In genomic region chr18:79950440-79951341, GRCh38 we compare ENCODE assay signal across 8 cellular contexts. TPM values are rescaled to one million over a fixed set of nuclear protein-coding genes. Genes with fewer than 3 reads are reported as not detected.
DNase-seq lines count a peak whose midpoint lies in the region; ATAC-seq and TF ChIP-seq lines count a peak whose summit lies in the region.

No MANE protein-coding gene starts in this region.

- RAD21 ChIA-PET in HCT116 (lab: Charles Lee; ENCODE audit: low non-redundant PET in 1 of 2, low total read pairs in 2 of 2, uncharacterized antibody in 2 of 2, unreplicated experiment in 2 of 2) = no interaction called here

- TF ChIP-seq POLR2A in HCT116 (IDR thresholded peaks at IDR 0.05; ENCODE audit: borderline replicate concordance, extremely low read depth, insufficient read depth, insufficient read length) (no peak), lower leg skin (IDR thresholded peaks at IDR 0.05) (no peak)

- H3K27ac ChIP-seq in HCT116 (ENCODE audit: low read depth, low read length) (peak overlapping the region; percentile 61; the same call in 1 of the 2 replicates), thymus (ENCODE audit: low read depth) (peak overlapping the region; percentile 74)

- no peak overlapping the region for H2AFZ ChIP-seq in HCT116 (ENCODE audit: low read depth, low read length, poor library complexity, severe bottlenecking)

- H3K4me3 ChIP-seq in GM12864 (ENCODE audit: low read depth, low read length) (peak overlapping the region; percentile 73), HCT116 (replicated peaks in 1 of 2; ENCODE audit: low read depth in 1 of 2, low read length in 2 of 2) (peak overlapping the region; percentile 63 to 70), lower leg skin (ENCODE audit: low read depth, poor library complexity, severe bottlenecking) (peak overlapping the region; percentile 84), thymus (ENCODE audit: low read length) (peak overlapping the region; percentile 90)

- peak overlapping the region; percentile 79 for H3K4me2 ChIP-seq in HCT116 (ENCODE audit: low read length)

- H3K27me3 Mint-ChIP-seq in dendritic cell treated with granulocyte-macrophage colony-stimulating factor and Interleukin-4, amounts not matched to agents 40 ng/mL and 50 ng/mL, for 4 days = no peaks in the 10 kb centered on the region

- peak overlapping the region; percentile 90 for H3K27ac Mint-ChIP-seq in dendritic cell treated with granulocyte-macrophage colony-stimulating factor and Interleukin-4, amounts not matched to agents 40 ng/mL and 50 ng/mL, for 4 days

- no peak for TF ChIP-seq RAD21 in HCT116 (IDR thresholded peaks at IDR 0.05; ENCODE audit: low read depth)

- H3K4me1 ChIP-seq in HCT116 (ENCODE audit: control insufficient read depth in 1 of 2, insufficient read depth in 2 of 2, low read length in 2 of 2) = peaks cover 3 to 16% of the 10 kb centered on the region in 2 experiments; a peak in 2 of 4 replicates
- H3K4me1 ChIP-seq in thymus (ENCODE audit: control insufficient read depth, insufficient read depth, low read length) = peaks cover 15% of the 10 kb centered on the region

- intact Hi-C loops in HCT116 (cut with micrococcal nuclease) (no loop called here), lower leg skin (cut with DNase I; ENCODE audit: low total_unique reads) (loop anchor here (2.0 kb wide), 1 partner anchor 38 kb away; the partner anchor contains the start of gene TXNL4A)
- intact Hi-C loops in dendritic cell treated with granulocyte-macrophage colony-stimulating factor and Interleukin-4, amounts not matched to agents 40 ng/mL and 50 ng/mL, for 4 days (cut with micrococcal nuclease) = loop anchor here (1.0 to 10.0 kb wide), 5 partner anchors 16 to 271 kb away; partner anchors contain the start of genes CTDP1, KCNG2 and TXNL4A

- H3K9me2 ChIP-seq in HCT116 (ENCODE audit: insufficient read depth) = no peaks in the 10 kb centered on the region

- no peak for DNase-seq in GM12864 (ENCODE audit: low read depth)
- DNase-seq in HCT116 (ENCODE audit: low read depth, low spot score) = no peak
- peak; percentile 51 for DNase-seq in RKO (ENCODE audit: low spot score)
- DNase-seq in lower leg skin (ENCODE audit: low spot score in 2 of 2) = peak in 1 of 2 donors; percentile 91

- ATAC-seq in HCT116 (peak; percentile 44), GM21367 (IDR thresholded peaks at IDR 0.05; ENCODE audit: unreplicated experiment) (no peak), HG02623 (IDR thresholded peaks at IDR 0.05; ENCODE audit: unreplicated experiment) (no peak)

- BruUV-seq in HCT116 (replicated peaks; lab: Mats Ljungman, UMichigan) = no TSS peak

- H3K9ac ChIP-seq in HCT116 (ENCODE audit: low read length) = peak overlapping the region; percentile 81

- H3K9me3 ChIP-seq in HCT116 (ENCODE audit: control insufficient read depth in 1 of 2, insufficient read depth in 1 of 2, low read depth in 1 of 2, low read length in 2 of 2) (no peaks in the 10 kb centered on the region), thymus (ENCODE audit: control insufficient read depth) (no peaks in the 10 kb centered on the region)

- H3K27me3 ChIP-seq in HCT116 (ENCODE audit: insufficient read depth, low read length) (no peaks in the 10 kb centered on the region), thymus (ENCODE audit: control insufficient read depth, insufficient read depth) (peaks cover 12% of the 10 kb centered on the region)

- peaks cover 51% of the 10 kb centered on the region for H3K36me3 Mint-ChIP-seq in dendritic cell treated with granulocyte-macrophage colony-stimulating factor and Interleukin-4, amounts not matched to agents 40 ng/mL and 50 ng/mL, for 4 days (ENCODE audit: low read depth)

- POLR2A ChIA-PET in HCT116 (lab: Charles Lee) = interaction anchor here (1.0 to 1.8 kb wide), 2 partner anchors 10 to 14 kb away, joined by 3 to 7 read pairs; partner anchors contain the start of gene HSBP1L1

- H3K4me1 Mint-ChIP-seq in dendritic cell treated with granulocyte-macrophage colony-stimulating factor and Interleukin-4, amounts not matched to agents 40 ng/mL and 50 ng/mL, for 4 days (ENCODE audit: low read depth) = peaks cover 69% of the 10 kb centered on the region

- peaks cover 3% of the 10 kb centered on the region; the same call in 1 of the 2 replicates for H4K20me1 ChIP-seq in HCT116 (ENCODE audit: insufficient read depth)

- TF ChIP-seq CTCF in GM12864 (IDR thresholded peaks at IDR 0.05; ENCODE audit: low read depth, low read length, missing control alignments) = no peak
- TF ChIP-seq CTCF in HCT116 (IDR thresholded peaks at IDR 0.05 in 2 of 3, conservative IDR thresholded peaks at IDR 0.05 in 1 of 3; ENCODE audit: borderline replicate concordance in 1 of 3, insufficient read depth in 1 of 3, low read depth in 2 of 3, low read length in 2 of 3) = no peak
- TF ChIP-seq CTCF in lower leg skin (IDR thresholded peaks at IDR 0.05) = no peak

- 7 to 10% methylated on average over 22 to 27 of the region's 82 CpGs for WGBS in lower leg skin, 2 donors
- 6% methylated on average over 82 of the region's 82 CpGs for WGBS in thymus

- peak overlapping the region; percentile 91 for H3K4me3 Mint-ChIP-seq in dendritic cell treated with granulocyte-macrophage colony-stimulating factor and Interleukin-4, amounts not matched to agents 40 ng/mL and 50 ng/mL, for 4 days

- H3K36me3 ChIP-seq in HCT116 (ENCODE audit: control insufficient read depth in 1 of 2, insufficient read depth in 2 of 2, low read length in 2 of 2) (peaks cover 0 to 11% of the 10 kb centered on the region in 2 experiments; a peak in 1 of 4 replicates), thymus (ENCODE audit: control insufficient read depth, insufficient read depth) (peaks cover 22% of the 10 kb centered on the region)

- CTCF ChIA-PET in HCT116 (lab: Charles Lee) = no interaction called here

- peaks cover 52% of the 10 kb centered on the region for H3K79me2 ChIP-seq in HCT116 (ENCODE audit: insufficient read depth, low read length)

- H3K9me3 Mint-ChIP-seq in dendritic cell treated with granulocyte-macrophage colony-stimulating factor and Interleukin-4, amounts not matched to agents 40 ng/mL and 50 ng/mL, for 4 days = no peaks in the 10 kb centered on the region

TF ChIP-seq in HCT116, 20 proteins besides CTCF, POLR2A, EP300 and RAD21:
- TF ChIP-seq FOSL1 (IDR thresholded peaks at IDR 0.05; ENCODE audit: low read depth) (no peak), ZFX (IDR thresholded peaks at IDR 0.05) (peak; percentile 65)

RNA-seq across cellular contexts. Expression of gene SLC66A2, which starts 0.8 kb away (rescaled TPM):
- total RNA-seq in HCT116 (2021; ENCODE audit: unreplicated experiment) = 44.9 TPM
- 41.0 and 45.2 TPM in 2 replicates for polyA plus RNA-seq in HCT116 (2012)
- total RNA-seq in lower leg skin = 100 to 1,000 TPM in 1 of 4 donors, 10 to 100 TPM in 3; 65.6 to 112 (median 75.3) TPM
- 91.3 TPM for polyA plus RNA-seq in thymus

RNA-seq across cellular contexts. Expression of gene HSBP1L1, which starts 13.8 kb away (rescaled TPM):
- total RNA-seq in HCT116 (2021; ENCODE audit: unreplicated experiment) = 41.4 TPM
- 26.9 and 30.7 TPM in 2 replicates for polyA plus RNA-seq in HCT116 (2012)
- total RNA-seq in lower leg skin = 10 to 100 TPM; 34.7 to 77.3 (median 62.2) TPM
- polyA plus RNA-seq in thymus = 25.8 TPM

RNA-seq across cellular contexts. Expression of gene TXNL4A, which starts 37.7 kb away (rescaled TPM):
- total RNA-seq in HCT116 (2021; ENCODE audit: unreplicated experiment) = 178 TPM
- 107 and 114 TPM in 2 replicates for polyA plus RNA-seq in HCT116 (2012)
- total RNA-seq in lower leg skin = 10 to 100 TPM; 12.6 to 49.9 (median 24.0) TPM
- 99.0 TPM for polyA plus RNA-seq in thymus
